14 cellular contexts compared by ENCODE assay signal in genomic region chr15:37055481-37055880, GRCh38. TPM values are rescaled to one million over a fixed set of nuclear protein-coding genes. Genes with fewer than 3 reads are reported as not detected.
DNase-seq lines count a peak whose midpoint lies in the region; ATAC-seq and TF ChIP-seq lines count a peak whose summit lies in the region.
"Had no signal": no experiment of that assay in that cellular context is flagged by ENCODE, and none has a peak within 500 bp of the region (broad histone marks: within the 10 kb centered on the region; RNA-seq: fewer than 3 reads in every experiment).

No MANE protein-coding gene starts in this region.

- H3K14ac ChIP-seq in trophoblast cell (ENCODE audit: low read length) = no peak overlapping the region

- no peak overlapping the region for H3K9ac ChIP-seq in trophoblast cell (ENCODE audit: low read length)

- H3K27ac ChIP-seq in GM23338 (ENCODE audit: low read depth) (no peak overlapping the region), trophoblast cell (ENCODE audit: low read depth, low read length) (no peak overlapping the region)

- no peak overlapping the region for H2AK5ac ChIP-seq in trophoblast cell (ENCODE audit: low read length)

- H3K4me3 ChIP-seq in GM23338 = no peak overlapping the region
- H3K4me3 ChIP-seq in trophoblast cell (ENCODE audit: low read depth, low read length) = no peak overlapping the region

- no peaks in the 10 kb centered on the region for H3K36me3 Mint-ChIP-seq in GM23338 (ENCODE audit: low read depth)

- H3K36me3 ChIP-seq in GM23338 (ENCODE audit: insufficient read depth) (no peaks in the 10 kb centered on the region), trophoblast cell (ENCODE audit: control insufficient read depth in 1 of 2, insufficient read depth in 2 of 2, low read length in 2 of 2) (no peaks in the 10 kb centered on the region)

- no peak overlapping the region for H3K4ac ChIP-seq in trophoblast cell (ENCODE audit: low read depth, low read length)

- H3K27me3 Mint-ChIP-seq in GM23338 (ENCODE audit: insufficient read depth, low read depth, poor library complexity) = no peaks in the 10 kb centered on the region

- H3K9me3 ChIP-seq in trophoblast cell (ENCODE audit: insufficient read depth, low read depth, low read length) = no peaks in the 10 kb centered on the region

- H2BK120ac ChIP-seq in trophoblast cell (ENCODE audit: insufficient read depth, low read length, poor library complexity) = no peak overlapping the region

- H4K20me1 ChIP-seq in GM23338 (replicated peaks; ENCODE audit: insufficient read depth) = no peaks in the 10 kb centered on the region

- no peak overlapping the region for H3K18ac ChIP-seq in trophoblast cell (ENCODE audit: low read length)

- no peak overlapping the region for H2BK5ac ChIP-seq in trophoblast cell (ENCODE audit: low read depth, low read length, poor library complexity)

- H2AFZ ChIP-seq in GM23338 (peak overlapping the region; percentile 82; the same call in 1 of the 2 replicates), trophoblast cell (ENCODE audit: insufficient read depth, low read length, poor library complexity) (no peak overlapping the region)

- peak overlapping the region; percentile 56 for H4K8ac ChIP-seq in trophoblast cell (ENCODE audit: low read depth, low read length)

- no peaks in the 10 kb centered on the region for H3K9me3 Mint-ChIP-seq in GM23338

- no peak overlapping the region for H3K4me3 Mint-ChIP-seq in GM23338

- H3K9me2 ChIP-seq in GM23338 (ENCODE audit: insufficient read depth) = no peaks in the 10 kb centered on the region

- H3K79me1 ChIP-seq in trophoblast cell (ENCODE audit: low read length) = peaks cover 8% of the 10 kb centered on the region

- no peak for TF ChIP-seq CTCF in GM23338 (conservative IDR thresholded peaks at IDR 0.05; ENCODE audit: low read depth in 2 of 2)

- H2BK12ac ChIP-seq in trophoblast cell (ENCODE audit: low read length) = peak overlapping the region; percentile 50

- H4K91ac ChIP-seq in trophoblast cell (ENCODE audit: low read depth, low read length) = no peak overlapping the region

- no peak overlapping the region for H3K23ac ChIP-seq in trophoblast cell (ENCODE audit: low read length)

- H3F3A ChIP-seq in GM23338 (replicated peaks; ENCODE audit: low read depth) = no peaks in the 10 kb centered on the region

- no peaks in the 10 kb centered on the region for H3K27me3 ChIP-seq in GM23338 (ENCODE audit: insufficient read depth)
- no peaks in the 10 kb centered on the region for H3K27me3 ChIP-seq in trophoblast cell (ENCODE audit: insufficient read depth, low read length)

- no CpG with 5 or more reads among the region's 8 CpGs for WGBS in trophoblast cell (ENCODE audit: extremely low coverage, insufficient coverage, insufficient read length)

- H3K4me1 ChIP-seq in GM23338 (ENCODE audit: insufficient read depth) (peaks cover 29% of the 10 kb centered on the region), trophoblast cell (ENCODE audit: control insufficient read depth in 1 of 2, insufficient read depth in 2 of 2, low read length in 2 of 2) (peaks cover 13 to 16% of the 10 kb centered on the region in 2 experiments)

- ATAC-seq in GM23338 (no peak), GM21367 (IDR thresholded peaks at IDR 0.05; ENCODE audit: unreplicated experiment) (no peak)
- ATAC-seq: PC-3 had no signal

- DNase-seq in GM23338 (ENCODE audit: low spot score) (no peak), NCI-H69 (lab: John Stamatoyannopoulos, UW) (peak; percentile 60), left kidney (ENCODE audit: low read depth, low spot score) (peak; percentile 28), trophoblast cell (no peak), HPDE6-E6E7 (ENCODE audit: extremely low spot score) (no peak), ureter (ENCODE audit: low spot score) (no peak)
- DNase-seq: DMS153, KBM-7, NCI-H1417 treated with DMSO at 0.1 percent for 48 hours, NCI-H2029, NCI-H2171 treated with DMSO at 0.1 percent for 48 hours, NCI-H748 treated with DMSO at 0.1 percent for 48 hours, PC-3 had no signal

- peaks cover 33% of the 10 kb centered on the region for H3K4me1 Mint-ChIP-seq in GM23338

- no peaks in the 10 kb centered on the region for H3K79me2 ChIP-seq in GM23338 (replicated peaks; ENCODE audit: insufficient read depth)
- H3K79me2 ChIP-seq in trophoblast cell (ENCODE audit: control insufficient read depth, insufficient read depth, low read length, poor library complexity) = peaks cover 1% of the 10 kb centered on the region

- H3K4me2 ChIP-seq in GM23338 (no peak overlapping the region), trophoblast cell (ENCODE audit: low read length) (no peak overlapping the region)

- H4K12ac ChIP-seq in trophoblast cell (ENCODE audit: low read depth, low read length) = no peak overlapping the region

- no peak overlapping the region for H3K27ac Mint-ChIP-seq in GM23338

TF ChIP-seq in GM23338, 12 proteins besides CTCF, POLR2A, EP300 and RAD21 (continues in another document):
- no peak for TF ChIP-seq EZH2phosphoT487 (IDR thresholded peaks at IDR 0.05; ENCODE audit: unreplicated experiment)
- no peak for TF ChIP-seq STAT1 (IDR thresholded peaks at IDR 0.05; ENCODE audit: unreplicated experiment)
- TF ChIP-seq ZNF331 (CRISPR knock-in tag; IDR thresholded peaks at IDR 0.05; ENCODE audit: low read depth) = no peak
- no peak for TF ChIP-seq NANOG (IDR thresholded peaks at IDR 0.05; ENCODE audit: borderline replicate concordance)
- TF ChIP-seq REST (IDR thresholded peaks at IDR 0.05; ENCODE audit: unreplicated experiment) = no peak
- no peak for TF ChIP-seq ZNF114 (CRISPR knock-in tag; IDR thresholded peaks at IDR 0.05)
- no peak for TF ChIP-seq CREB1 (CRISPR knock-in tag; IDR thresholded peaks at IDR 0.05; ENCODE audit: low read depth)
- TF ChIP-seq POLR2AphosphoS5 (IDR thresholded peaks at IDR 0.05; ENCODE audit: low read depth) = no peak
- no peak for TF ChIP-seq ETS1 (IDR thresholded peaks at IDR 0.05)
- TF ChIP-seq JUNB (IDR thresholded peaks at IDR 0.05; ENCODE audit: unreplicated experiment) = no peak

RNA-seq across cellular contexts. Expression of gene MEIS2, which starts 44.9 kb away (rescaled TPM):
- not detected in 2 replicates for total RNA-seq in GM23338 (2014; rRNA removed; shearing (Covaris generic))
- polyA plus RNA-seq in GM23338 (2016; fragmentation: Nextera tagmentation; extraction: Ambion mirVana) = 0.16 and 0.27 TPM in 2 replicates
- polyA plus RNA-seq in trophoblast cell (2013) = 12.3 and 13.1 TPM in 2 replicates
- total RNA-seq in ureter = 74.8 TPM

Comparison
In these comparisons a context has a peak if more than half of its experiments do, and no peak if none do; other contexts are left out.
1. DNase-seq: peak in NCI-H69 (single experiment) and left kidney (single experiment); none in GM23338 (single experiment), trophoblast cell (0 of 2), HPDE6-E6E7 (single experiment) and ureter (single experiment).
2. RNA of gene MEIS2, which starts 44.9 kb away (total RNA-seq): 74.8 TPM in ureter (single experiment); not detected in GM23338; every median in the first group is over 10 times any median in the second.